ENCODE assay signal across 22 cellular contexts in the genomic region with DNA sequence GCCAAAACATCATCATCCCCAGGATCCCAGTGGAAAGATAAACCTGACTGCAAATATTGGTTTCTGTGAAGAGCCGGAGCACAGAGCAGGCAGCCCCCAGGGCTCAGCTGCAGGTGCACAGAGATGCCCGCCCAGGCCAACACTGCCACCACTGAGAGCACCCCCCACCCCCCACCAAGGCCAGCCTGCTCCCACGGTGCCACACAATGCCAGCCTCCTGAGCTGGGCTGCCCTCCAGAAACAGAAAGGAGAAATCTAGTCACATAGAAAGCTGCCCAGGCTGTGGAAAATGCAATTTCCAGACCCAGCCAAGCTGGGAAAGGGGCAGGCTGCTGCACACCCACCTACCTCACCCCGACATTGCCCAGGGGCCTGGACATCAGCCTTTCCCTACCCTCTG.
"Had no signal": no experiment of that assay in that cellular context is flagged by ENCODE, and none has a peak within 500 bp of the region (broad histone marks: within the 10 kb centered on the region; RNA-seq: fewer than 3 reads in every experiment).

No MANE protein-coding gene starts in this region.

- DNase-seq: activated CD4-positive, alpha-beta T cell treated with anti-CD3 and anti-CD28 coated beads for 48 hours; activated CD4-positive, alpha-beta T cell treated with anti-CD3 and anti-CD28 coated beads, Interleukin-2, amount 50 U/mL, for 4 hours; activated CD4-positive, CD25-positive, alpha-beta regulatory T cell treated with anti-CD3 and anti-CD28 coated beads, Interleukin-2, amount 50 U/mL, for 72 hours; activated CD8-positive, alpha-beta memory T cell treated with anti-CD3 and anti-CD28 coated beads, Interleukin-2, amount 50 U/mL, for 48 hours; activated CD8-positive, alpha-beta T cell treated with anti-CD3 and anti-CD28 coated beads, Interleukin-2, amount 10 ng/mL, durations not matched to agents 7 days and 5 days; activated naive CD4-positive, alpha-beta T cell; activated T-cell treated with anti-CD3 and anti-CD28 coated beads, Interleukin-2, amount 50 U/mL, for 1 hour; aorta; KG1; NCI-H1048; NCI-H1436 treated with DMSO at 0.1 percent for 48 hours; NCI-H187; NCI-H2081; NCI-H510A treated with DMSO at 0.1 percent for 48 hours; NCI-H69; PC-9; SHP77 treated with DMSO at 0.1 percent for 48 hours; T-helper 17 cell; T-helper 9 cell had no signal

- H3K27ac Mint-ChIP-seq: activated CD8-positive, alpha-beta T cell treated with anti-CD3 and anti-CD28 coated beads, Interleukin-2, amount 10 ng/mL, durations not matched to agents 7 days and 5 days; activated naive CD4-positive, alpha-beta T cell treated with anti-CD3 and anti-CD28 coated beads, Interleukin-2, amount 50 U/mL, for 24 hours; IgD-negative memory B cell; T-helper 17 cell; WTC11 had no signal

- H3K4me1 Mint-ChIP-seq: activated naive CD4-positive, alpha-beta T cell treated with anti-CD3 and anti-CD28 coated beads, Interleukin-2, amount 50 U/mL, for 24 hours; IgD-negative memory B cell had no signal

- H3K4me3 ChIP-seq: PC-9 had no signal

- H3K4me3 Mint-ChIP-seq: activated CD8-positive, alpha-beta T cell treated with anti-CD3 and anti-CD28 coated beads, Interleukin-2, amount 10 ng/mL, durations not matched to agents 7 days and 5 days; activated naive CD4-positive, alpha-beta T cell treated with anti-CD3 and anti-CD28 coated beads, Interleukin-2, amount 50 U/mL, for 24 hours; IgD-negative memory B cell; T-helper 17 cell; WTC11 had no signal

- ATAC-seq: activated CD8-positive, alpha-beta T cell treated with anti-CD3 and anti-CD28 coated beads, Interleukin-2, amount 10 ng/mL, durations not matched to agents 7 days and 5 days; T-helper 17 cell had no signal

- H3K27me3 Mint-ChIP-seq: activated naive CD4-positive, alpha-beta T cell treated with anti-CD3 and anti-CD28 coated beads, Interleukin-2, amount 50 U/mL, for 24 hours; IgD-negative memory B cell had no signal

- H3K36me3 Mint-ChIP-seq: activated naive CD4-positive, alpha-beta T cell treated with anti-CD3 and anti-CD28 coated beads, Interleukin-2, amount 50 U/mL, for 24 hours; WTC11 had no signal

- H3K9me3 Mint-ChIP-seq: activated naive CD4-positive, alpha-beta T cell treated with anti-CD3 and anti-CD28 coated beads, Interleukin-2, amount 50 U/mL, for 24 hours; IgD-negative memory B cell had no signal

- H3K27ac ChIP-seq: PC-9 had no signal
